In the genomic region with DNA sequence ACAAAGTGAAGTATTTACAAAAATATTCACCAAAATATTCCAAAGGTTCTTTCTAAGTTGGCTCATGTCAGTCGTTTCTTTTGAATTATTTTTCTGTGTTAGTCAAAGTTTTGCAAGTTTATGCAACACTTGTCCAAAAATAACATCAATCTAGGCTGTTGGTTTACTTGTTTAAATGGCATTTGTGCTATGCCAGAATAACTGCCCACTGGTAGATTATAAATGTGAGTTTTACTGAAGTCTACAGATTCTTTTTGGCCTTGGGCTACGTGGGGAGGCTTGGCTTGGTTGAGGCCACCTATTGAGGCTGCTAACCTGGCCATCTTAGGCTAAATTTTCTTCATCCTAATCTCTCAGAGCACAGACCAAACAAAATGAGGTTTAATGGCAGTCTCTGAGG, we compare ENCODE assay signal across 21 cellular contexts.
DNase-seq lines count a peak whose midpoint lies in the region; ATAC-seq and TF ChIP-seq lines count a peak whose summit lies in the region.
"Had no signal": no experiment of that assay in that cellular context is flagged by ENCODE, and none has a peak within 500 bp of the region (broad histone marks: within the 10 kb centered on the region; RNA-seq: fewer than 3 reads in every experiment).

No MANE protein-coding gene starts in this region.

- TF ChIP-seq EP300 in SK-N-SH (IDR thresholded peaks at IDR 0.05; ENCODE audit: borderline replicate concordance in 1 of 2, low read depth in 1 of 2, low read length in 1 of 2) = no peak

- TF ChIP-seq RAD21 in SK-N-SH (IDR thresholded peaks at IDR 0.05; ENCODE audit: low read length) = no peak

- peak overlapping the region; percentile 41; the same call in 1 of the 2 replicates for H2AFZ ChIP-seq in SK-N-SH (ENCODE audit: low read depth)

- TF ChIP-seq CTCF in SK-N-SH (IDR thresholded peaks at IDR 0.05) = no peak
- no peak for TF ChIP-seq CTCF in choroid plexus epithelial cell (conservative IDR thresholded peaks at IDR 0.05; ENCODE audit: low read depth, low read length)
- no peak for TF ChIP-seq CTCF in right lobe of liver (IDR thresholded peaks at IDR 0.05)

- H3K27ac ChIP-seq in SK-N-SH (ENCODE audit: low read depth in 2 of 2, low read length in 1 of 2) = no peak overlapping the region
- no peak overlapping the region for H3K27ac ChIP-seq in right lobe of liver
- H3K27ac ChIP-seq: 22Rv1, HL-60, SK-N-MC had no signal

- DNase-seq in SK-N-SH (no peak), choroid plexus epithelial cell (ENCODE audit: low read depth) (peak; percentile 10), myocyte (ENCODE audit: low read depth) (peak; percentile 11), activated gamma-delta T cell (lab: John Stamatoyannopoulos, UW) (no peak), NCI-H128 (lab: John Stamatoyannopoulos, UW; ENCODE audit: unreplicated experiment) (no peak), right lobe of liver (no peak), SKM-1 (lab: John Stamatoyannopoulos, UW; ENCODE audit: unreplicated experiment) (no peak)
- DNase-seq: DMS79 treated with DMSO at 0.1 percent for 48 hours; H7; HFFc6; IMR-90; NCI-H1092; NCI-H2081 treated with DMSO at 0.1 percent for 48 hours; NCI-H510A; NCI-H748 treated with DMSO at 0.1 percent for 48 hours; NK-92 treated with Interleukin-12 subunit alpha and Interleukin-12 subunit beta, amount 100 ng/mL, for 24 hours; SHP77 had no signal

- no peak overlapping the region for H3K9ac ChIP-seq in SK-N-SH

- ATAC-seq in SK-N-SH treated with all-trans-retinoic acid at 6 μM for 48 hours (no peak), right lobe of liver (no peak)

- no peak overlapping the region for H3K4me2 ChIP-seq in SK-N-SH

- no peaks in the 10 kb centered on the region for H4K20me1 ChIP-seq in SK-N-SH (ENCODE audit: insufficient read depth)

- H3K27me3 ChIP-seq in SK-N-SH (ENCODE audit: insufficient read depth) (no peaks in the 10 kb centered on the region), right lobe of liver (no peaks in the 10 kb centered on the region)

- TF ChIP-seq POLR2A in right lobe of liver (IDR thresholded peaks at IDR 0.05) = no peak

- H3K4me1 ChIP-seq in SK-N-SH (ENCODE audit: control insufficient read depth in 1 of 2, insufficient read depth in 2 of 2, low read depth in 1 of 2, low read length in 1 of 2) = no peaks in the 10 kb centered on the region; a peak in 1 of 4 replicates
- H3K4me1 ChIP-seq in right lobe of liver = no peaks in the 10 kb centered on the region

- intact Hi-C loops in right lobe of liver (cut with DNase I) = no loop called here

- CTCF ChIA-PET in SK-N-SH (lab: Yijun Ruan, JAX) = no interaction called here

- WGBS in SK-N-SH (ENCODE audit: low lambda C conversion rate) = 12% methylated on average over 2 of the region's 2 CpGs
- 18% methylated on average over 2 of the region's 2 CpGs for WGBS in right lobe of liver (ENCODE audit: insufficient coverage, low coverage, low lambda C conversion rate, missing lambda C conversion rate)

- H3K9me3 ChIP-seq in SK-N-SH (no peaks in the 10 kb centered on the region; the same call in 1 of the 2 replicates), right lobe of liver (no peaks in the 10 kb centered on the region)

- no peaks in the 10 kb centered on the region for H3K79me2 ChIP-seq in SK-N-SH (ENCODE audit: insufficient read depth)

- POLR2A ChIA-PET in SK-N-SH (lab: Yijun Ruan, JAX) = no interaction called here

- no peaks in the 10 kb centered on the region for H3K9me2 ChIP-seq in SK-N-SH

- no peaks in the 10 kb centered on the region for H3F3A ChIP-seq in SK-N-SH (replicated peaks; ENCODE audit: insufficient read depth)

- H3K4me3 ChIP-seq in SK-N-SH (ENCODE audit: low read depth in 2 of 2, low read length in 1 of 2) (no peak overlapping the region), choroid plexus epithelial cell (ENCODE audit: low read depth, low read length) (no peak overlapping the region), right lobe of liver (no peak overlapping the region)
- H3K4me3 ChIP-seq: SK-N-MC had no signal

- H3K36me3 ChIP-seq in SK-N-SH (replicated peaks in 1 of 2; ENCODE audit: control insufficient read depth in 1 of 2, insufficient read depth in 2 of 2, low read length in 1 of 2) (no peaks in the 10 kb centered on the region), right lobe of liver (no peaks in the 10 kb centered on the region)

TF ChIP-seq in SK-N-SH, 30 proteins besides CTCF, POLR2A, EP300 and RAD21 (continues in another document):
- TF ChIP-seq GABPA (IDR thresholded peaks at IDR 0.05; ENCODE audit: low read depth) = no peak
- no peak for TF ChIP-seq USF2 (IDR thresholded peaks at IDR 0.05; ENCODE audit: borderline replicate concordance, low read depth, low read length)
- TF ChIP-seq YY1 (IDR thresholded peaks at IDR 0.05; ENCODE audit: low read depth) = no peak
- TF ChIP-seq SIN3A (IDR thresholded peaks at IDR 0.05; ENCODE audit: borderline replicate concordance, low read depth, low read length) = no peak
- no peak for TF ChIP-seq NFIC (IDR thresholded peaks at IDR 0.05; ENCODE audit: borderline replicate concordance)
- no peak for TF ChIP-seq ELF1 (IDR thresholded peaks at IDR 0.05)
- TF ChIP-seq TEAD4 (IDR thresholded peaks at IDR 0.05; ENCODE audit: borderline replicate concordance, insufficient read depth) = no peak
- TF ChIP-seq RFX5 (IDR thresholded peaks at IDR 0.05; ENCODE audit: low read length) = no peak
- no peak for TF ChIP-seq MXI1 (IDR thresholded peaks at IDR 0.05; ENCODE audit: low read depth, low read length)

TF ChIP-seq in SK-N-SH treated with all-trans-retinoic acid at 6 μM for 48 hours, 23 proteins besides CTCF, POLR2A, EP300 and RAD21 (continues in another document):
- TF ChIP-seq ZC3H10 (CRISPR knock-in tag; IDR thresholded peaks at IDR 0.05) (no peak), BACH2 (CRISPR knock-in tag; IDR thresholded peaks at IDR 0.05; ENCODE audit: borderline replicate concordance) (no peak), GLIS3 (CRISPR knock-in tag; IDR thresholded peaks at IDR 0.05) (no peak), ZNF8 (CRISPR knock-in tag; IDR thresholded peaks at IDR 0.05) (no peak), CREB5 (CRISPR knock-in tag; IDR thresholded peaks at IDR 0.05; ENCODE audit: low read depth) (no peak), ESRRG (CRISPR knock-in tag; IDR thresholded peaks at IDR 0.05) (no peak), ARNTL (CRISPR knock-in tag; IDR thresholded peaks at IDR 0.05; ENCODE audit: borderline replicate concordance, low read depth) (no peak), CSDC2 (CRISPR knock-in tag; IDR thresholded peaks at IDR 0.05) (no peak)
- TF ChIP-seq, protein P1, sequence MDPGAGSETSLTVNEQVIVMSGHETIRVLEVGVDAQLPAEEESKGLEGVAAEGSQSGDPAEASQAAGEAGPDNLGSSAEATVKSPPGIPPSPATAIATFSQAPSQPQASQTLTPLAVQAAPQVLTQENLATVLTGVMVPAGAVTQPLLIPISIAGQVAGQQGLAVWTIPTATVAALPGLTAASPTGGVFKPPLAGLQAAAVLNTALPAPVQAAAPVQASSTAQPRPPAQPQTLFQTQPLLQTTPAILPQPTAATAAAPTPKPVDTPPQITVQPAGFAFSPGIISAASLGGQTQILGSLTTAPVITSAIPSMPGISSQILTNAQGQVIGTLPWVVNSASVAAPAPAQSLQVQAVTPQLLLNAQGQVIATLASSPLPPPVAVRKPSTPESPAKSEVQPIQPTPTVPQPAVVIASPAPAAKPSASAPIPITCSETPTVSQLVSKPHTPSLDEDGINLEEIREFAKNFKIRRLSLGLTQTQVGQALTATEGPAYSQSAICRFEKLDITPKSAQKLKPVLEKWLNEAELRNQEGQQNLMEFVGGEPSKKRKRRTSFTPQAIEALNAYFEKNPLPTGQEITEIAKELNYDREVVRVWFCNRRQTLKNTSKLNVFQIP (CRISPR knock-in tag; IDR thresholded peaks at IDR 0.05; ENCODE audit: borderline replicate concordance, low read depth) = no peak
- TF ChIP-seq, protein P2, sequence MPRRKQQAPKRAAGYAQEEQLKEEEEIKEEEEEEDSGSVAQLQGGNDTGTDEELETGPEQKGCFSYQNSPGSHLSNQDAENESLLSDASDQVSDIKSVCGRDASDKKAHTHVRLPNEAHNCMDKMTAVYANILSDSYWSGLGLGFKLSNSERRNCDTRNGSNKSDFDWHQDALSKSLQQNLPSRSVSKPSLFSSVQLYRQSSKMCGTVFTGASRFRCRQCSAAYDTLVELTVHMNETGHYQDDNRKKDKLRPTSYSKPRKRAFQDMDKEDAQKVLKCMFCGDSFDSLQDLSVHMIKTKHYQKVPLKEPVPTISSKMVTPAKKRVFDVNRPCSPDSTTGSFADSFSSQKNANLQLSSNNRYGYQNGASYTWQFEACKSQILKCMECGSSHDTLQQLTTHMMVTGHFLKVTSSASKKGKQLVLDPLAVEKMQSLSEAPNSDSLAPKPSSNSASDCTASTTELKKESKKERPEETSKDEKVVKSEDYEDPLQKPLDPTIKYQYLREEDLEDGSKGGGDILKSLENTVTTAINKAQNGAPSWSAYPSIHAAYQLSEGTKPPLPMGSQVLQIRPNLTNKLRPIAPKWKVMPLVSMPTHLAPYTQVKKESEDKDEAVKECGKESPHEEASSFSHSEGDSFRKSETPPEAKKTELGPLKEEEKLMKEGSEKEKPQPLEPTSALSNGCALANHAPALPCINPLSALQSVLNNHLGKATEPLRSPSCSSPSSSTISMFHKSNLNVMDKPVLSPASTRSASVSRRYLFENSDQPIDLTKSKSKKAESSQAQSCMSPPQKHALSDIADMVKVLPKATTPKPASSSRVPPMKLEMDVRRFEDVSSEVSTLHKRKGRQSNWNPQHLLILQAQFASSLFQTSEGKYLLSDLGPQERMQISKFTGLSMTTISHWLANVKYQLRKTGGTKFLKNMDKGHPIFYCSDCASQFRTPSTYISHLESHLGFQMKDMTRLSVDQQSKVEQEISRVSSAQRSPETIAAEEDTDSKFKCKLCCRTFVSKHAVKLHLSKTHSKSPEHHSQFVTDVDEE (CRISPR knock-in tag; IDR thresholded peaks at IDR 0.05) = no peak

Comparison
In these comparisons a context has a peak if more than half of its experiments do, and no peak if none do; other contexts are left out.
1. DNase-seq: peak in choroid plexus epithelial cell (single experiment) and myocyte (single experiment); none in SK-N-SH (single experiment), activated gamma-delta T cell (single experiment), NCI-H128 (single experiment), right lobe of liver (0 of 3) and SKM-1 (single experiment).